2 cellular contexts compared by ENCODE assay signal in the genomic region with DNA sequence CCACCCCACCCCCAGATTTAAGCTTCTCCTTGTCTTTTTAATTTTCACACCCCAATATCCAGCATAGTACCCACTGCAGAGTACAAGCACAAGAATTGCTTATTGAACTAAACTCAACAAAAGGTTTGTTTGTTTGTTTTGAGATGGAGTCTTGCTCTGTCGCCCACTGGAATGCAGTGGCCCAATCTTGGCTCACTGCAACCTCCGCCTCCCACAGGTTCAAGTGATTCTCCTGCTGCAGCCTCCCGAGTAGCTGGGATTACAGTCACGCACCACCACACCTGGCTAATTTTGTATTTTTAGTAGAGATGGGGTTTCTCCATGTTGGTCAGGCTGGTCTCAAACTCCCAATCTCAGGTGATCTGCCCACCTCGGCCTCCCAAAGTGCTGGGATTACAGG. TPM values are rescaled to one million over a fixed set of nuclear protein-coding genes. Genes with fewer than 3 reads are reported as not detected.
"Had no signal": no experiment of that assay in that cellular context is flagged by ENCODE, and none has a peak within 500 bp of the region (broad histone marks: within the 10 kb centered on the region; RNA-seq: fewer than 3 reads in every experiment).

No MANE protein-coding gene starts in this region.

RNA-seq across cellular contexts. Expression of a gene that starts 11.9 kb away (rescaled TPM):
- total RNA-seq: ascending aorta had no signal

RNA-seq across cellular contexts. Expression of a gene that starts 59.0 kb away (rescaled TPM):
- total RNA-seq: activated T-helper 2 cell treated with anti-CD3 and anti-CD28 coated beads, Interferon-gamma antibody, Interleukin-2, Interleukin-4, amounts not matched to agents 10 μg/mL and 5 μg/mL and 100 μg/mL, durations not matched to agents 14 hours and 24 hours and 36 hours had no signal
